26 cellular contexts compared by ENCODE assay signal in the genomic region with DNA sequence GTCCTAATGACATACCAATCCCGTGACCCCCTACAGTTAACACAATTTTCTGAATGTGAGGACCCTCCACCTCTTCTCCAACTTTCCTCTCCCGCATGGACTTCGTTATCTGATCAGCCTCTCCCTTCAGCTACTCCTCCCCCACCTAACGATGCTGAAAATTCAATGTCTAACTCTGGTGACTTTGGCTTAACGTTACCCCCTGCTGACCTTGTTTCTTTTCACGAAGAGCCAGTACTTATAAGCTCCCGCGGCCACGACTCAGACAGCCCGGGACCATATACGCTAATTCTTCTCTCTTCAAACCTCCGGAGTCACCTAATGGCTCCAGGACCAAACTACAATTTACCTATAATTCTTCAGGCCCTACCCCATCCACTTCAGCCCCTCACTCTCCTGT.
"Had no signal": no experiment of that assay in that cellular context is flagged by ENCODE, and none has a peak within 500 bp of the region (broad histone marks: within the 10 kb centered on the region; RNA-seq: fewer than 3 reads in every experiment).

No MANE protein-coding gene starts in this region.

- ATAC-seq: heart right ventricle; left colon; left lung; lower lobe of right lung; naive thymus-derived CD8-positive, alpha-beta T cell; sciatic nerve; stimulated activated naive B cell treated with anti-CD40 and anti-IgM and Interleukin-4, amounts not matched to agents 10 μg/mL and 1 μg/mL and 100 μg/mL, for 72 hours; stimulated activated naive CD8-positive, alpha-beta T cell treated with anti-CD3 and anti-CD28 coated beads, Interleukin-15, Interleukin-2, amounts not matched to agents 100 U/mL and 50 U/mL, for 24 hours; upper lobe of right lung had no signal

- H3K4me1 Mint-ChIP-seq: nephron had no signal

- H3K36me3 ChIP-seq: heart right ventricle, left lung, lower lobe of right lung, right atrium auricular region, stomach, thyroid gland, transverse colon, upper lobe of right lung had no signal

- H3K27me3 ChIP-seq: heart right ventricle, hepatocyte, left lung, right atrium auricular region, stomach, testis, thyroid gland, transverse colon, upper lobe of right lung had no signal

- DNase-seq: heart right ventricle; left colon; left lung; lower lobe of right lung; mammary epithelial cell; mesenchymal stem cell; naive thymus-derived CD8-positive, alpha-beta T cell; occipital lobe; stimulated activated CD4-positive, alpha-beta T cell treated with anti-CD3 and anti-CD28 coated beads, Interleukin-12 subunit alpha, Interleukin-12 subunit beta, amount 100 ng/mL, for 4 hours; stimulated activated CD4-positive, alpha-beta T cell treated with anti-CD3 and anti-CD28 coated beads, Interleukin-15, amount 100 ng/mL, for 24 hours; stimulated activated CD4-positive, alpha-beta T cell treated with anti-CD3 and anti-CD28 coated beads, Interleukin-2, amount 100 ng/mL, for 24 hours; stimulated activated CD4-positive, alpha-beta T cell treated with anti-CD3 and anti-CD28 coated beads, Interleukin-4, amount 100 ng/mL, for 1 hour; stimulated activated naive B cell treated with anti-CD40 and anti-IgM and Interleukin-4, amounts not matched to agents 10 μg/mL and 1 μg/mL and 100 μg/mL, for 72 hours; stimulated activated naive CD8-positive, alpha-beta T cell treated with anti-CD3 and anti-CD28 coated beads, Interleukin-15, Interleukin-2, amounts not matched to agents 100 U/mL and 50 U/mL, for 24 hours; stomach; testis; thyroid gland; transverse colon; upper lobe of right lung had no signal

- H3K27ac Mint-ChIP-seq: nephron; stimulated activated naive B cell treated with anti-CD40 and anti-IgM and Interleukin-4, amounts not matched to agents 10 μg/mL and 1 μg/mL and 100 μg/mL, for 72 hours had no signal

- H3K4me1 ChIP-seq: parathyroid adenoma, thyroid gland had no signal

- H3K27ac ChIP-seq: heart right ventricle, hepatocyte, left lung, lower lobe of right lung, parathyroid adenoma, right atrium auricular region, skin epidermis, stomach, testis, thyroid gland, transverse colon, upper lobe of right lung had no signal

- H3K9me3 ChIP-seq: lower lobe of right lung, right atrium auricular region, stomach, testis, thyroid gland, transverse colon, upper lobe of right lung had no signal

- H3K27me3 Mint-ChIP-seq: naive thymus-derived CD8-positive, alpha-beta T cell; stimulated activated naive B cell treated with anti-CD40 and anti-IgM and Interleukin-4, amounts not matched to agents 10 μg/mL and 1 μg/mL and 100 μg/mL, for 72 hours had no signal

- H3K4me3 Mint-ChIP-seq: naive thymus-derived CD8-positive, alpha-beta T cell; nephron; neural crest cell; stimulated activated naive B cell treated with anti-CD40 and anti-IgM and Interleukin-4, amounts not matched to agents 10 μg/mL and 1 μg/mL and 100 μg/mL, for 72 hours had no signal

- H3K4me3 ChIP-seq: heart right ventricle, hepatocyte, left lung, lower lobe of right lung, right atrium auricular region, skin epidermis, stomach, testis, thyroid gland, transverse colon, upper lobe of right lung had no signal
